ENCODE assay signal across 16 cellular contexts in the genomic region with DNA sequence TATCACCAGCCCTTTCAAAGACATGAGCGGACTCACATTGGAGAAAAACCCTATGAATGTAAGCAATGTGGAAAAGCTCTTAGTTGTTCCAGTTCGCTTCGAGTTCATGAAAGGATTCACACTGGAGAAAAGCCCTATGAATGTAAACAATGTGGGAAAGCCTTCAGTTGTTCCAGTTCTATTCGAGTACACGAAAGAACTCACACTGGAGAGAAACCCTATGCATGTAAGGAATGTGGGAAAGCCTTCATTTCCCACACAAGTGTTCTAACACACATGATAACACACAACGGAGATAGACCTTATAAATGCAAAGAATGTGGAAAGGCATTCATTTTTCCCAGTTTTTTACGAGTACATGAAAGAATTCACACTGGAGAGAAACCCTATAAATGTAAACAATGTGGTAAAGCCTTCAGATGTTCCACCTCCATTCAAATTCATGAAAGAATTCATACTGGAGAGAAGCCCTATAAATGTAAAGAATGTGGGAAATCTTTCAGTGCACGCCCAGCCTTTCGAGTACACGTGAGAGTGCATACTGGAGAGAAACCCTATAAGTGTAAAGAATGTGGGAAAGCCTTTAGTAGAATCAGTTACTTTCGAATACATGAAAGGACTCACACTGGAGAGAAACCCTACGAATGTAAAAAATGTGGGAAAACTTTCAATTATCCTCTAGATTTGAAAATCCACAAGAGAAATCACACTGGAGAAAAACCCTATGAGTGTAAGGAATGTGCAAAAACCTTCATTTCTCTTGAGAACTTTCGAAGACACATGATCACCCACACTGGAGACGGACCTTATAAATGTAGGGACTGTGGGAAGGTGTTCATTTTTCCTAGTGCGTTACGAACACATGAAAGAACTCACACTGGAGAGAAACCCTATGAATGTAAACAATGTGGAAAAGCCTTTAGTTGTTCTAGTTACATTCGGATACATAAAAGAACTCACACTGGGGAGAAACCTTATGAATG. TPM values are rescaled to one million over a fixed set of nuclear protein-coding genes. Genes with fewer than 3 reads are reported as not detected.
DNase-seq lines count a peak whose midpoint lies in the region; ATAC-seq, FAIRE-seq and TF ChIP-seq lines count a peak whose summit lies in the region.
"Had no signal": no experiment of that assay in that cellular context is flagged by ENCODE, and none has a peak within 500 bp of the region (broad histone marks: within the 10 kb centered on the region; RNA-seq: fewer than 3 reads in every experiment).

No MANE protein-coding gene starts in this region.

- CTCF ChIA-PET in A549 (lab: Yijun Ruan, JAX) = no interaction called here

- no peak overlapping the region for H3K4me3 ChIP-seq in A549
- no peak overlapping the region for H3K4me3 ChIP-seq in heart right ventricle
- H3K4me3 ChIP-seq: psoas muscle, smooth muscle cell had no signal

- H3K4me1 ChIP-seq in A549 = no peaks in the 10 kb centered on the region
- peaks cover 0 to 2% (median 0%) of the 10 kb centered on the region in 9 donors for H3K4me1 ChIP-seq in heart right ventricle
- H3K4me1 ChIP-seq: psoas muscle had no signal

- FAIRE-seq in A549 (lab: Jason Lieb, UNC) = no peak
- FAIRE-seq in GM12891 (lab: Jason Lieb, UNC) = no peak

- H3K9me3 ChIP-seq in A549 (peaks cover 95% of the 10 kb centered on the region), heart right ventricle (peaks cover 0 to 33% (median 19%) of the 10 kb centered on the region in 11 donors)

- ATAC-seq in A549 = no peak
- ATAC-seq in heart right ventricle = no peak
- ATAC-seq: naive thymus-derived CD8-positive, alpha-beta T cell; psoas muscle; Right ventricle myocardium inferior had no signal

- H3K27ac ChIP-seq in A549 (no peak overlapping the region), heart right ventricle (no peak overlapping the region)
- H3K27ac ChIP-seq: psoas muscle had no signal

- POLR2A ChIA-PET in A549 (lab: Yijun Ruan, JAX) = no interaction called here

- no peaks in the 10 kb centered on the region for H3K27me3 ChIP-seq in heart right ventricle

- TF ChIP-seq CTCF in A549 (IDR thresholded peaks at IDR 0.05) (no peak), heart right ventricle (IDR thresholded peaks at IDR 0.05) (no peak)

- TF ChIP-seq POLR2A in A549 (IDR thresholded peaks at IDR 0.05; ENCODE audit: low read length) (no peak), GM12891 (IDR thresholded peaks at IDR 0.05; ENCODE audit: low read depth, low read length) (no peak)

- no peak for TF ChIP-seq EP300 in A549 (IDR thresholded peaks at IDR 0.05)

- no peak overlapping the region for H3K4me2 ChIP-seq in A549
- H3K4me2 ChIP-seq: smooth muscle cell had no signal

- DNase-seq in A549 (ENCODE audit: low read depth in 1 of 2, low spot score in 1 of 2) (peak in 1 of 2 experiments; percentile 56), GM12891 (ENCODE audit: insufficient read length, low spot score) (no peak), astrocyte of the hippocampus (ENCODE audit: low read depth, low spot score) (peak; percentile 22), fibroblast of gingiva (ENCODE audit: low read depth) (peak; percentile 9), heart right ventricle (no peak), NCI-H1417 (lab: John Stamatoyannopoulos, UW) (no peak), NCI-H2196 treated with DMSO at 0.1 percent for 48 hours (lab: John Stamatoyannopoulos, UW; ENCODE audit: unreplicated experiment) (no peak), Kasumi-1 (lab: John Stamatoyannopoulos, UW) (no peak)
- DNase-seq: activated CD4-positive, alpha-beta T cell treated with anti-CD3 and anti-CD28 coated beads, Interleukin-2, amount 10 ng/mL, durations not matched to agents 7 days and 5 days; GF-D8; head of caudate nucleus; naive thymus-derived CD8-positive, alpha-beta T cell; psoas muscle; stimulated activated CD4-positive, alpha-beta T cell treated with anti-CD3 and anti-CD28 coated beads, Interleukin-4, amount 100 ng/mL, for 4 hours had no signal

- peaks cover 7 to 98% (median 56%) of the 10 kb centered on the region in 9 donors for H3K36me3 ChIP-seq in heart right ventricle

- WGBS in A549 (ENCODE audit: missing lambda C conversion rate) = 95% methylated on average over 17 of the region's 17 CpGs
- 97 to 98% methylated on average over 17 of the region's 17 CpGs for WGBS in heart right ventricle, 2 donors

- no peak for TF ChIP-seq RAD21 in A549 (conservative IDR thresholded peaks at IDR 0.05 in 1 of 2, IDR thresholded peaks at IDR 0.05 in 1 of 2)

- intact Hi-C loops in heart right ventricle (cut with DNase I) = no loop called here

TF ChIP-seq in A549, 52 proteins besides CTCF, POLR2A, EP300 and RAD21 (continues in another document):
- no peak for TF ChIP-seq HOXB13 (CRISPR knock-in tag; IDR thresholded peaks at IDR 0.05; ENCODE audit: low read depth)
- TF ChIP-seq KDM1A (IDR thresholded peaks at IDR 0.05; ENCODE audit: low read depth) = peak; percentile 72; the same call in 1 of the 2 replicates
- TF ChIP-seq NPAS2 (CRISPR knock-in tag; IDR thresholded peaks at IDR 0.05; ENCODE audit: borderline replicate concordance) = no peak
- no peak for TF ChIP-seq E2F6 (IDR thresholded peaks at IDR 0.05; ENCODE audit: borderline replicate concordance, low read depth)
- TF ChIP-seq ZFP36 (IDR thresholded peaks at IDR 0.05; ENCODE audit: borderline replicate concordance, partially characterized antibody) = no peak

TF ChIP-seq in GM12891, 5 proteins besides CTCF, POLR2A, EP300 and RAD21:
- TF ChIP-seq POLR2AphosphoS5 (IDR thresholded peaks at IDR 0.05; ENCODE audit: low read depth, low read length) (peak; percentile 24; the same call in 1 of the 2 replicates), POU2F2 (IDR thresholded peaks at IDR 0.05; ENCODE audit: low read depth, low read length) (no peak)

RNA-seq across cellular contexts. Expression of gene ZNF791, which starts 17.6 kb away (rescaled TPM):
- polyA plus RNA-seq in A549 (2011; rRNA removed) (7.1 and 8.0 TPM in 2 replicates), A549 (2017; fragmentation: RNase III; extraction: RNeasy Plus Mini Kit Qiagen cat#74134 plus additional on column Dnase treatment) (4.5 to 4.6 TPM (median 4.5 TPM) in 3 replicates), heart right ventricle (1 to 10 TPM; 4.7 to 8.0 TPM)
- polyA plus RNA-seq in A549 (2012; cell fraction: cytosol; rRNA removed) = 3.6 and 4.4 TPM in 2 replicates
- polyA plus RNA-seq in A549 (2012; cell fraction: nucleus; rRNA removed) = 1.8 and 2.7 TPM in 2 replicates
- 3.2 and 6.2 TPM in 2 replicates for polyA minus RNA-seq in A549 (2011; rRNA and poly(A)+ RNA removed)
- 8.2 TPM for polyA plus RNA-seq in GM12891 (2012; ENCODE audit: low read depth, missing spikeins)
- 10 to 100 TPM; 13.1 to 22.1 (median 16.8) TPM for total RNA-seq in heart right ventricle

RNA-seq across cellular contexts. Expression of gene ZNF490, which starts 17.7 kb away (rescaled TPM):
- polyA plus RNA-seq in A549 (2011; rRNA removed) (2.4 and 2.5 TPM in 2 replicates), A549 (2017; fragmentation: RNase III; extraction: RNeasy Plus Mini Kit Qiagen cat#74134 plus additional on column Dnase treatment) (0.57 to 0.85 TPM (median 0.79 TPM) in 3 replicates), heart right ventricle (under 1 TPM; 0.22 to 0.95 TPM)
- polyA plus RNA-seq in A549 (2012; cell fraction: cytosol; rRNA removed) = 0.54 TPM in 2 replicates
- polyA plus RNA-seq in A549 (2012; cell fraction: nucleus; rRNA removed) = 0.37 and 0.43 TPM in 2 replicates
- polyA minus RNA-seq in A549 (2011; rRNA and poly(A)+ RNA removed) = 5.7 and 10.2 TPM in 2 replicates
- 1.5 TPM for polyA plus RNA-seq in GM12891 (2012; ENCODE audit: low read depth, missing spikeins)
- total RNA-seq in heart right ventricle = 1 to 10 TPM; 3.2 to 7.2 (median 5.2) TPM

RNA-seq across cellular contexts. Expression of gene MAN2B1, which starts 38.2 kb away (rescaled TPM):
- polyA plus RNA-seq in A549 (2011; rRNA removed) = 13.0 and 14.4 TPM in 2 replicates
- 14.9 and 18.1 TPM in 2 replicates for polyA plus RNA-seq in A549 (2012; cell fraction: cytosol; rRNA removed)
- polyA plus RNA-seq in A549 (2012; cell fraction: nucleus; rRNA removed) = 45.1 and 51.5 TPM in 2 replicates
- polyA plus RNA-seq in A549 (2017; fragmentation: RNase III; extraction: RNeasy Plus Mini Kit Qiagen cat#74134 plus additional on column Dnase treatment) = 15.4 to 16.3 TPM (median 15.9 TPM) in 3 replicates
- 17.8 and 23.6 TPM in 2 replicates for polyA minus RNA-seq in A549 (2011; rRNA and poly(A)+ RNA removed)
- 126 TPM for polyA plus RNA-seq in GM12891 (2012; ENCODE audit: low read depth, missing spikeins)
- total RNA-seq in heart right ventricle = 10 to 100 TPM; 14.2 to 89.9 (median 25.5) TPM
- polyA plus RNA-seq in heart right ventricle = 10 to 100 TPM; 17.7 to 40.1 TPM

RNA-seq across cellular contexts. Expression of gene WDR83, which starts 38.3 kb away (rescaled TPM):
- polyA plus RNA-seq in A549 (2011; rRNA removed) (4.3 and 4.8 TPM in 2 replicates), A549 (2017; fragmentation: RNase III; extraction: RNeasy Plus Mini Kit Qiagen cat#74134 plus additional on column Dnase treatment) (11.1 to 13.7 TPM (median 11.4 TPM) in 3 replicates), heart right ventricle (10 to 100 TPM; 14.5 to 19.7 TPM)
- polyA plus RNA-seq in A549 (2012; cell fraction: cytosol; rRNA removed) = 11.9 and 12.5 TPM in 2 replicates
- polyA plus RNA-seq in A549 (2012; cell fraction: nucleus; rRNA removed) = 13.7 and 15.0 TPM in 2 replicates
- polyA minus RNA-seq in A549 (2011; rRNA and poly(A)+ RNA removed) = 4.0 and 6.2 TPM in 2 replicates
- polyA plus RNA-seq in GM12891 (2012; ENCODE audit: low read depth, missing spikeins) = 13.0 TPM
- 10 to 100 TPM in 1 of 10 donors, 1 to 10 TPM in 9; 5.5 to 10.7 (median 7.9) TPM for total RNA-seq in heart right ventricle

RNA-seq across cellular contexts. Expression of gene DHPS, which starts 53.3 kb away (rescaled TPM):
- 63.7 and 71.9 TPM in 2 replicates for polyA plus RNA-seq in A549 (2011; rRNA removed)
- polyA plus RNA-seq in A549 (2012; cell fraction: cytosol; rRNA removed) = 92.1 and 94.5 TPM in 2 replicates
- 177 and 198 TPM in 2 replicates for polyA plus RNA-seq in A549 (2012; cell fraction: nucleus; rRNA removed)
- 55.3 to 58.3 TPM (median 57.8 TPM) in 3 replicates for polyA plus RNA-seq in A549 (2017; fragmentation: RNase III; extraction: RNeasy Plus Mini Kit Qiagen cat#74134 plus additional on column Dnase treatment)
- 56.8 and 69.7 TPM in 2 replicates for polyA minus RNA-seq in A549 (2011; rRNA and poly(A)+ RNA removed)
- 78.9 TPM for polyA plus RNA-seq in GM12891 (2012; ENCODE audit: low read depth, missing spikeins)
- total RNA-seq in heart right ventricle = 10 to 100 TPM; 43.6 to 59.3 (median 49.7) TPM
- polyA plus RNA-seq in heart right ventricle = 10 to 100 TPM; 64.5 to 82.2 TPM

Comparison
In these comparisons a context has a peak if more than half of its experiments do, and no peak if none do; other contexts are left out.
1. DNase-seq: peak in astrocyte of the hippocampus (single experiment) and fibroblast of gingiva (single experiment); none in GM12891 (single experiment), heart right ventricle (0 of 2), NCI-H1417 (0 of 3), NCI-H2196 treated with DMSO at 0.1 percent for 48 hours (single experiment) and Kasumi-1 (0 of 2).